21 cellular contexts compared by ENCODE assay signal in the genomic region with DNA sequence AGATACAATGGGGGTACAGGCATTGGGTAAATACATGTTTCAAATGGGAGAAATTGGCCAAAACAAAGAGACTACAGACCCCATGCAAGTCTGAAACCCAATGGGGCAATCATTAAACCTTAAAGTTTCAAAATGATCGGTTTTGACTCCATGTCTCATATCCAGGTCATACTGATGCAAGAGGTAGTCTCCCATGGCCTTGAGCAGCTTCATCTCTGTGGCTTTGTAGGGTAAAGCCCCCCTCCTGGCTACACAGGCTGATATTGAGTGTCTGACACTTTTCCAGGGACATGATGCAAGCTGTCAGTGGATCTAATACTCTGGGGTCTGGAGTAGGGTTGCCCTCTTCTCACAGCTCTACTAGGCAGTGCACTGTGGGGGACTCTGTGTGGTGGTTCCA.
"Had no signal": no experiment of that assay in that cellular context is flagged by ENCODE, and none has a peak within 500 bp of the region (broad histone marks: within the 10 kb centered on the region; RNA-seq: fewer than 3 reads in every experiment).

No MANE protein-coding gene starts in this region.

- DNase-seq: Kasumi-1, MM.1S, MV-4-11, NCI-H1048, NCI-H1105, NCI-H1417, NCI-H1436 treated with DMSO at 0.1 percent for 48 hours, NCI-H1694 treated with DMSO at 0.1 percent for 48 hours, NCI-H1930, NCI-H2081, NCI-H2107, NCI-H2227 treated with DMSO at 0.1 percent for 48 hours, NCI-H524, NCI-H526 treated with DMSO at 0.1 percent for 48 hours, NCI-H748 treated with DMSO at 0.1 percent for 48 hours, Right ventricle myocardium superior, RPMI8226, SIG-M5, T-helper 2 cell had no signal

- H3K27ac Mint-ChIP-seq: IgD-negative memory B cell had no signal

- H3K4me3 Mint-ChIP-seq: IgD-negative memory B cell had no signal

- H3K27me3 Mint-ChIP-seq: IgD-negative memory B cell had no signal

- ATAC-seq: K562 had no signal

- H3K4me1 Mint-ChIP-seq: IgD-negative memory B cell had no signal
